Comparison of ENCODE assay signal across 1 cellular context in the genomic region with DNA sequence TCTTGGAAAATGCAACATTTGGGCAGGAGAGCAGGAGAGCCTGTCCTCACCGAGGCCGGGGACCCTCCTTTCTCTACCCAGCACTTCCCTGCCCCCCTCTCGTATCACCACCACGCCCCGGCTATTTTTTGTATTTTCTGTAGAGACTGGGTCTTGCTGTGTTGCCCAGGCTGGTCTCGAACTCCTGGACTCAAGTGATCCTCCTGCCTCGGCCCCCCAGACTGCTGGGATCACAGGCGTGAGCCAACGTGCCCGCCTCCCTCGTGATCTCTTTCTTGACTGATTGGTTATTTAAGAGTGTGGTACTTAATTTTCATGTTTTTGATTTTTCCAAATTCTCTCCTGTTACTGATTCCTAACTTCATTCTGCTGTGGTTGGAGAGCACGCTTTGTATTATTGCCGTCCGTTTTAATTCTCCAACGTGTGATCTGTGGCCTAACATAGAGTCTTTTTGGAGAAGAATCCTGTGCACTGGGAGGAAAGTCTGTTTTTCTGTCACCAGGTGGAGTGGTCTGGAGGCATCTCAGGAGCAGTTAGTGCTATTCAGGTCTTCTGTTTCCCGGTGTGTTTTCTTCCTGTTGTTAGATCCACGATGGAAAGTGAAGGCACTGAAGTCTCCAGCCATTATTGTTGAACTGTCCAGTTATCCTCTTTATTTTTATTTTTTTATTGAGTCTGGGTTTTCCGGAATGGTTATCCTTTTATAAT.
TF ChIP-seq lines count a peak whose summit lies in the region.

No MANE protein-coding gene starts in this region.

TF ChIP-seq in H1, 55 proteins besides CTCF, POLR2A, EP300 and RAD21 (continued from another document):
- TF ChIP-seq SP1 (IDR thresholded peaks at IDR 0.05; ENCODE audit: low read depth, low read length) = no peak
- TF ChIP-seq NRF1 (IDR thresholded peaks at IDR 0.05; ENCODE audit: low read depth, low read length) = no peak
